8 cellular contexts compared by ENCODE assay signal in the genomic region with DNA sequence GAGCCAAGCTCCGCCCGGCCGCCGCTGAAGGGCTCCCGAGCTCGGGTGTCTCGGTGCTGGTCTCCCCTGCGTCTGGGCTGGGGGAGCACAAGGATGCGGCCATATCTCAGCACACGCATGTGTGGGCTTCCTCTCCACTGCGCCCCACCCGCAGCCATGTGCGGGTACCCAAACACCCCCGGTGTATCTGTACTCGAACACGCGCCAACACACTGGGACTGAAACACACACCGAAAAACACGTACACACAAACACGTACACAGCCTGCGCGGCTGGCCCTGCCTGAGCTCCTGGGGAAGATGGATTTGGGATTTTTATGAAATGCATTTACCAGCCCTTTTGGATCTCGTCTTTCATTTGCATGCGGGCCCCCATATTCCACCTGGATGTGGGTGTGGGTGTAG. TPM values are rescaled to one million over a fixed set of nuclear protein-coding genes. Genes with fewer than 3 reads are reported as not detected.
A peak's percentile ranks its signal among the peaks of the same experiment; 100 is the strongest.
DNase-seq lines count a peak whose midpoint lies in the region; ATAC-seq and TF ChIP-seq lines count a peak whose summit lies in the region.

No MANE protein-coding gene starts in this region.

- H3K4me1 ChIP-seq in cardiac muscle cell (ENCODE audit: low read depth), result peaks cover 33% of the 10 kb centered on the region
- peaks cover 41% of the 10 kb centered on the region for H3K4me1 ChIP-seq in mucosa of stomach (ENCODE audit: control insufficient read depth, insufficient read depth, low read length)
- no peaks in the 10 kb centered on the region for H3K4me1 ChIP-seq in urinary bladder (ENCODE audit: insufficient read depth)

- H3K27me3 ChIP-seq in cardiac muscle cell (peaks cover 48% of the 10 kb centered on the region), dorsolateral prefrontal cortex (peaks cover 21 to 100% (median 98%) of the 10 kb centered on the region in 45 donors), mucosa of stomach (ENCODE audit: control insufficient read depth, insufficient read depth, low read length) (peaks cover 75% of the 10 kb centered on the region)

- peak overlapping the region; percentile 96 for H3K27ac ChIP-seq in cardiac muscle cell
- peak overlapping the region in 30 of 59 donors; percentile 3 to 87 (median 44) for H3K27ac ChIP-seq in dorsolateral prefrontal cortex
- H3K27ac ChIP-seq in urinary bladder (ENCODE audit: low read depth), result peak overlapping the region; percentile 94

- DNase-seq in cardiac muscle cell (ENCODE audit: low read depth in 1 of 2, low spot score in 1 of 2) (no peak), left ventricle myocardium superior (no peak), dorsolateral prefrontal cortex (no peak), NCI-H1436 treated with DMSO at 0.1 percent for 48 hours (lab: John Stamatoyannopoulos, UW) (no peak), left colon (no peak), SIG-M5 treated with dmso at 0.1 percent for 504 hours (lab: John Stamatoyannopoulos, UW; ENCODE audit: unreplicated experiment) (no peak)

- peak overlapping the region; percentile 73 for H3K4me3 ChIP-seq in cardiac muscle cell
- peak overlapping the region; percentile 15 to 70 (median 52) for H3K4me3 ChIP-seq in dorsolateral prefrontal cortex
- H3K4me3 ChIP-seq in mucosa of stomach (ENCODE audit: low read length), result peak overlapping the region; percentile 25
- peak overlapping the region; percentile 93 for H3K4me3 ChIP-seq in urinary bladder (ENCODE audit: low read depth, low read length)

- TF ChIP-seq CTCF in cardiac muscle cell (IDR thresholded peaks at IDR 0.05; ENCODE audit: low read depth, low read length) (no peak), dorsolateral prefrontal cortex (IDR thresholded peaks at IDR 0.05 in 54 of 56, conservative IDR thresholded peaks at IDR 0.05 in 2 of 56; ENCODE audit: low read depth in 1 of 56, partially characterized antibody in 56 of 56) (no peak)

- peak overlapping the region; percentile 37 for H3K9ac ChIP-seq in mucosa of stomach (ENCODE audit: low read length)

- 2% methylated on average over 24 of the region's 24 CpGs for WGBS in urinary bladder

- intact Hi-C loops in left ventricle myocardium superior (cut with micrococcal nuclease) (no loop called here), dorsolateral prefrontal cortex (cut with DNase I) (no loop called here), left colon (cut with DNase I, micrococcal nuclease) (loop anchor here in 1 of 2 donors (5.0 kb wide), 1 partner anchor 657 kb away; no protein-coding TSS in a partner anchor)

- H3K9me3 ChIP-seq in cardiac muscle cell (ENCODE audit: low read depth) (no peaks in the 10 kb centered on the region), mucosa of stomach (ENCODE audit: control insufficient read depth, low read length) (no peaks in the 10 kb centered on the region)

- H3K36me3 ChIP-seq in cardiac muscle cell, result no peaks in the 10 kb centered on the region
- no peaks in the 10 kb centered on the region for H3K36me3 ChIP-seq in mucosa of stomach (ENCODE audit: control insufficient read depth, insufficient read depth, low read length)
- no peaks in the 10 kb centered on the region for H3K36me3 ChIP-seq in urinary bladder (ENCODE audit: insufficient read depth)

- no peak for ATAC-seq in left ventricle myocardium superior
- ATAC-seq in left colon, result no peak

RNA-seq across cellular contexts. Expression of gene TBX3, which starts 0.9 kb away (rescaled TPM):
- total RNA-seq in cardiac muscle cell, result 69.4 and 87.5 TPM in 2 replicates
- 63.7 and 78.3 TPM in 2 replicates for polyA plus RNA-seq in cardiac muscle cell
- 16.3 TPM for total RNA-seq in left ventricle myocardium superior
- total RNA-seq in dorsolateral prefrontal cortex, result 10 to 100 TPM in 5 of 120 experiments, 1 to 10 TPM in 115; 1.5 to 20.6 (median 4.4) TPM
- 123 TPM for total RNA-seq in urinary bladder
- polyA plus RNA-seq in urinary bladder, result 53.8 TPM
- 10 to 100 TPM in 1 of 2 donors, 1 to 10 TPM in 1; 5.6 to 10.6 TPM for total RNA-seq in left colon

Comparison
In these comparisons a context has a peak if more than half of its experiments do, and no peak if none do; other contexts are left out.
1. H3K27ac ChIP-seq: peak in every context shown above with its lines; median percentile 96 in cardiac muscle cell; 94 in urinary bladder; 44 in dorsolateral prefrontal cortex.
2. H3K4me3 ChIP-seq: peak in every context shown above with its lines; median percentile 93 in urinary bladder; 73 in cardiac muscle cell; 52 in dorsolateral prefrontal cortex; 25 in mucosa of stomach.